ENCODE assay signal across 20 cellular contexts in the genomic region with DNA sequence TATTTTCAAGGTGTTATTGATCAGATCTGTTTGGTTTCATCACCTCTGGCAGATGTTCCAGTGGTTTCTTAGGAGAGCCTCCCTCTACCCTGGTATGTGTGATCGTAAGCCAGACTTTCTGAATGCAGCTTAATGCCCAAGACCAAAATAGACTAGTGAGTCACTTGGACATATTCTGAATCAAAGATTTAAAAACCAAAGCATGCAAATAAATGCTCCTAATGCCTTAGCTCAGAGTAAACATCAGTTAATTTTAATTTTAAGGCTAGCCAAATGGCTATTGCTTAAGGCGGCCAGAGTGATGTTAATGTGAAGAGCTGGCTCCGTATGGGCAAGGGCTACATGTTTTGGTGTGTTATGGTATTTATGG. TPM values are rescaled to one million over a fixed set of nuclear protein-coding genes. Genes with fewer than 3 reads are reported as not detected.
DNase-seq lines count a peak whose midpoint lies in the region; ATAC-seq and TF ChIP-seq lines count a peak whose summit lies in the region.
"Had no signal": no experiment of that assay in that cellular context is flagged by ENCODE, and none has a peak within 500 bp of the region (broad histone marks: within the 10 kb centered on the region; RNA-seq: fewer than 3 reads in every experiment).

No MANE protein-coding gene starts in this region.

- no peaks in the 10 kb centered on the region for H3K36me3 ChIP-seq in PC-3 (ENCODE audit: low read depth, low read length)
- H3K36me3 ChIP-seq in esophagus squamous epithelium: no peaks in the 10 kb centered on the region
- peaks cover 9% of the 10 kb centered on the region for H3K36me3 ChIP-seq in neural progenitor cell
- H3K36me3 ChIP-seq: ascending aorta had no signal

- H3K4me1 Mint-ChIP-seq in neural progenitor cell: peaks cover 10% of the 10 kb centered on the region

- H3K4me1 ChIP-seq in PC-3 (ENCODE audit: insufficient read depth, low read length): peaks cover 14% of the 10 kb centered on the region
- peaks cover 3 to 20% (median 12%) of the 10 kb centered on the region in 3 donors for H3K4me1 ChIP-seq in esophagus squamous epithelium
- H3K4me1 ChIP-seq in neural progenitor cell: peaks cover 28% of the 10 kb centered on the region
- H3K4me1 ChIP-seq: ascending aorta, parathyroid adenoma had no signal

- H3K27ac ChIP-seq in PC-3 (ENCODE audit: low read length): 0 out of 2 replicates have a peak overlapping the region, but pooled peaks have one; percentile 5
- H3K27ac ChIP-seq in esophagus squamous epithelium: peak overlapping the region; percentile 23 to 74 (median 54)
- H3K27ac ChIP-seq in neural progenitor cell: peak overlapping the region; percentile 72
- H3K27ac ChIP-seq: ascending aorta, dorsolateral prefrontal cortex, KMS-11, parathyroid adenoma, VCaP had no signal

- TF ChIP-seq POLR2A in esophagus squamous epithelium (IDR thresholded peaks at IDR 0.05): no peak

- no TSS peak for BruUV-seq in PC-3 (replicated peaks; lab: Mats Ljungman, UMichigan)

- H3K4me2 ChIP-seq in PC-3 (ENCODE audit: low read length): 0 out of 2 replicates have a peak overlapping the region, but pooled peaks have one; percentile 2
- H3K4me2 ChIP-seq in neural progenitor cell: peak overlapping the region; percentile 39
- H3K4me2 ChIP-seq: KMS-11 had no signal

- H3K27me3 ChIP-seq in PC-3 (ENCODE audit: low read length): no peaks in the 10 kb centered on the region
- no peaks in the 10 kb centered on the region for H3K27me3 ChIP-seq in esophagus squamous epithelium
- H3K27me3 ChIP-seq in neural progenitor cell: no peaks in the 10 kb centered on the region
- H3K27me3 ChIP-seq: ascending aorta, dorsolateral prefrontal cortex had no signal

- H3K27me3 Mint-ChIP-seq in neural progenitor cell (ENCODE audit: insufficient read depth, low read depth): no peaks in the 10 kb centered on the region

- ATAC-seq in PC-3 (peak; percentile 84), HG02981 (IDR thresholded peaks at IDR 0.05; ENCODE audit: unreplicated experiment) (no peak)

- H3K9me3 ChIP-seq in PC-3 (ENCODE audit: low read length) (no peaks in the 10 kb centered on the region), esophagus squamous epithelium (no peaks in the 10 kb centered on the region), neural progenitor cell (ENCODE audit: low read depth) (no peaks in the 10 kb centered on the region)
- H3K9me3 ChIP-seq: ascending aorta, Caco-2 had no signal

- H3K36me3 Mint-ChIP-seq in neural progenitor cell: peaks cover 32% of the 10 kb centered on the region

- peaks cover 9% of the 10 kb centered on the region for H3K9me3 Mint-ChIP-seq in neural progenitor cell

- H3K4me3 Mint-ChIP-seq in neural progenitor cell: no peak overlapping the region

- CTCF ChIA-PET in PC-3 (lab: Charles Lee): no interaction called here
- CTCF ChIA-PET in GM10248 (lab: Yijun Ruan, JAX): interaction anchor here (0.9 to 1.7 kb wide), 4 partner anchors 9 to 53 kb away, joined by 3 to 4 read pairs (median 3); no protein-coding TSS in a partner anchor

- TF ChIP-seq CTCF in PC-3 (conservative IDR thresholded peaks at IDR 0.05; ENCODE audit: low read depth, low read length) (no peak), esophagus squamous epithelium (IDR thresholded peaks at IDR 0.05) (no peak), neural progenitor cell (IDR thresholded peaks at IDR 0.05) (no peak), GM10248 (IDR thresholded peaks at IDR 0.05; ENCODE audit: control extremely low read depth, extremely low read depth, low read depth, missing control alignments) (no peak)

- H2AFZ ChIP-seq in PC-3 (ENCODE audit: low read length) (no peak overlapping the region), neural progenitor cell (replicated peaks) (no peak overlapping the region)
- H2AFZ ChIP-seq: parathyroid adenoma had no signal

- H3K9me2 ChIP-seq in PC-3 (replicated peaks; ENCODE audit: low read length): no peaks in the 10 kb centered on the region

- H3K27ac Mint-ChIP-seq in neural progenitor cell: peak overlapping the region; percentile 83

- H4K20me1 ChIP-seq in PC-3 (ENCODE audit: low read length) (no peaks in the 10 kb centered on the region), neural progenitor cell (ENCODE audit: low read depth) (peaks cover 19% of the 10 kb centered on the region)

- intact Hi-C loops in PC-3 (cut with micrococcal nuclease): loop anchor here (5.0 kb wide), 1 partner anchor 136 kb away; no protein-coding TSS in a partner anchor
- intact Hi-C loops in esophagus squamous epithelium (cut with DNase I): no loop called here

- H3K9ac ChIP-seq in PC-3 (ENCODE audit: low read length) (no peak overlapping the region), neural progenitor cell (no peak overlapping the region)
- H3K9ac ChIP-seq: KMS-11, parathyroid adenoma had no signal

- H3K79me2 ChIP-seq in PC-3 (ENCODE audit: low read length): no peaks in the 10 kb centered on the region
- H3K79me2 ChIP-seq in neural progenitor cell (ENCODE audit: low read depth): peaks cover 88% of the 10 kb centered on the region
- H3K79me2 ChIP-seq: parathyroid adenoma had no signal

- H3K4me3 ChIP-seq in PC-3 (ENCODE audit: low read length) (no peak overlapping the region), esophagus squamous epithelium (no peak overlapping the region), neural progenitor cell (no peak overlapping the region)
- H3K4me3 ChIP-seq: ascending aorta, dorsolateral prefrontal cortex had no signal

- POLR2A ChIA-PET in PC-3 (lab: Charles Lee; ENCODE audit: unreplicated experiment): interaction anchor here (0.6 kb wide), 1 partner anchor 35 kb away, joined by 3 read pairs; no protein-coding TSS in a partner anchor
- POLR2A ChIA-PET in GM10248 (lab: Yijun Ruan, JAX): no interaction called here

- H3F3A ChIP-seq in PC-3 (ENCODE audit: low read length, unreplicated experiment) (no peaks in the 10 kb centered on the region), neural progenitor cell (ENCODE audit: low read depth) (peaks cover 22% of the 10 kb centered on the region)

- DNase-seq in AG08395 (ENCODE audit: low spot score) (peak; percentile 76), PC-3 (peak; percentile 18), esophagus squamous epithelium (lab: John Stamatoyannopoulos, UW) (no peak), neural progenitor cell (ENCODE audit: low spot score) (no peak), amygdala (lab: John Stamatoyannopoulos, UW) (no peak), GM10248 (ENCODE audit: extremely low spot score) (no peak), T-helper 1 cell (no peak)
- DNase-seq: activated effector memory CD4-positive, alpha-beta T cell treated with Interleukin-2 at 50 U/mL for 16 hours; Caco-2; dorsolateral prefrontal cortex; GDM1; islet precursor cell; NCI-H1436; OCI-M1; stimulated activated CD4-positive, alpha-beta T cell treated with anti-CD3 and anti-CD28 coated beads, Interleukin-15, amount 100 ng/mL, for 24 hours had no signal

- WGBS in esophagus squamous epithelium, 2 donors: 23 to 34% methylated on average over 3 of the region's 3 CpGs

RNA-seq across cellular contexts. Expression of a gene that starts 59.3 kb away (rescaled TPM):
- 8.4 and 12.2 TPM in 2 replicates for total RNA-seq in PC-3 (2014; rRNA removed)
- total RNA-seq in esophagus squamous epithelium: 10 to 100 TPM in 1 of 4 donors, 1 to 10 TPM in 3; 1.5 to 15.0 (median 2.5) TPM
- total RNA-seq in neural progenitor cell (ENCODE audit: low replicate concordance): 57.2 and 101 TPM in 2 replicates

Comparison
In these comparisons a context has a peak if more than half of its experiments do, and no peak if none do; other contexts are left out.
1. DNase-seq: peak in AG08395 (single experiment) and PC-3 (single experiment); none in esophagus squamous epithelium (single experiment), neural progenitor cell (single experiment), amygdala (0 of 56), GM10248 (single experiment) and T-helper 1 cell (0 of 5).
2. H3K27ac ChIP-seq: peak in every context shown above with its lines; median percentile 72 in neural progenitor cell; 54 in esophagus squamous epithelium; 5 in PC-3.